In the genomic region with DNA sequence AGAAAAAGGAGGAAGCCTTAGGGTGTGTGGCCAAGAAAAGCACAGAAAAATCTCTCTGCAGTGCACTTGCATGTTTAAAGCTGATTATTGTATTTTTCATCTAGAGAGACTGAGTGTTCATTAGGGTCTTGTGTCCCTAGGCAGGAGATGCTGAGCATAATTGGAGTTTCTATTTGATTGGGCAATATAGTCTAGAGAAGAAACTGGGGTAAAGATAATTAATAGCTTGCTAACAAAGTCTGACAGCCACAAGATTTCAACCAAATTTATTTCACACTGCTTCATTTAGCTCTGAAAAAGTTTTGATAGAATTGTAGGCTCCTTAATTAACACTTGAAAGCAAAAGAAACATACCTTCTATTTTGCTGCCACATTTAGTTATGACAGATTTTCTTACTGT, we compare ENCODE assay signal across 10 cellular contexts. TPM values are rescaled to one million over a fixed set of nuclear protein-coding genes. Genes with fewer than 3 reads are reported as not detected.
DNase-seq lines count a peak whose midpoint lies in the region; ATAC-seq, FAIRE-seq and TF ChIP-seq lines count a peak whose summit lies in the region.
"Had no signal": no experiment of that assay in that cellular context is flagged by ENCODE, and none has a peak within 500 bp of the region (broad histone marks: within the 10 kb centered on the region; RNA-seq: fewer than 3 reads in every experiment).

No MANE protein-coding gene starts in this region.

- no peak for TF ChIP-seq CTCF in Panc1 (IDR thresholded peaks at IDR 0.05)
- TF ChIP-seq CTCF in esophagus squamous epithelium (IDR thresholded peaks at IDR 0.05): no peak
- TF ChIP-seq CTCF in smooth muscle cell (IDR thresholded peaks at IDR 0.05; ENCODE audit: borderline replicate concordance, insufficient read depth, poor library complexity, severe bottlenecking): no peak

- peak overlapping the region; percentile 63 for H3K9ac ChIP-seq in smooth muscle cell (ENCODE audit: low read depth)

- BruUV-seq in Panc1 (replicated peaks; lab: Mats Ljungman, UMichigan): TSS peak; percentile 53

- H3K4me2 ChIP-seq in smooth muscle cell: peak overlapping the region; percentile 83

- no peaks in the 10 kb centered on the region for H3K4me1 ChIP-seq in Panc1 (ENCODE audit: control insufficient read depth, insufficient read depth, low read length)
- H3K4me1 ChIP-seq in esophagus squamous epithelium: peaks cover 0 to 41% (median 0%) of the 10 kb centered on the region in 3 donors
- peaks cover 51% of the 10 kb centered on the region for H3K4me1 ChIP-seq in smooth muscle cell (ENCODE audit: low read depth)

- CTCF ChIA-PET in Panc1 (lab: Charles Lee): no interaction called here

- TF ChIP-seq POLR2A in esophagus squamous epithelium (IDR thresholded peaks at IDR 0.05) (no peak), GM12892 (IDR thresholded peaks at IDR 0.05; ENCODE audit: low read depth, low read length) (no peak)

- H3K9me3 ChIP-seq in Panc1 (ENCODE audit: control insufficient read depth, insufficient read depth, low read depth, low read length): no peaks in the 10 kb centered on the region
- no peaks in the 10 kb centered on the region for H3K9me3 ChIP-seq in esophagus squamous epithelium
- H3K9me3 ChIP-seq in smooth muscle cell (replicated peaks; ENCODE audit: low read depth): no peaks in the 10 kb centered on the region
- H3K9me3 ChIP-seq: mucosa of descending colon had no signal

- intact Hi-C loops in Panc1 (cut with micrococcal nuclease; ENCODE audit: unreplicated experiment): no loop called here
- intact Hi-C loops in esophagus squamous epithelium (cut with DNase I): no loop called here

- peak overlapping the region; percentile 19 for H2AFZ ChIP-seq in smooth muscle cell (ENCODE audit: low read depth)

- ATAC-seq in Panc1 (no peak), HG03095 (IDR thresholded peaks at IDR 0.05; ENCODE audit: unreplicated experiment) (no peak), GM18861 (IDR thresholded peaks at IDR 0.05; ENCODE audit: unreplicated experiment) (no peak)
- ATAC-seq: mucosa of descending colon had no signal

- H3K4me3 ChIP-seq in Panc1 (ENCODE audit: low read depth in 2 of 2, low read length in 2 of 2): no peak overlapping the region
- peak overlapping the region; percentile 1 to 62 (median 52) for H3K4me3 ChIP-seq in esophagus squamous epithelium
- peak overlapping the region; percentile 67 for H3K4me3 ChIP-seq in smooth muscle cell
- H3K4me3 ChIP-seq: mucosa of descending colon had no signal

- in situ Hi-C loops in Panc1 (cut with HindIII; ENCODE audit: low pct_unique_long_range_greater_than_20kb, low sequenced_read_pairs): no loop called here

- no peaks in the 10 kb centered on the region for H4K20me1 ChIP-seq in smooth muscle cell (ENCODE audit: low read depth)

- no peak for FAIRE-seq in GM12892 (lab: Jason Lieb, UNC)

- no peaks in the 10 kb centered on the region for H3F3A ChIP-seq in smooth muscle cell (ENCODE audit: low read depth)

- H3K27ac ChIP-seq in Panc1 (ENCODE audit: low read length) (no peak overlapping the region), esophagus squamous epithelium (peak overlapping the region in 2 of 4 donors; percentile 16 to 19), smooth muscle cell (ENCODE audit: low read depth) (no peak overlapping the region)

- H3K36me3 ChIP-seq in Panc1 (ENCODE audit: control insufficient read depth, insufficient read depth, low read length): no peaks in the 10 kb centered on the region
- H3K36me3 ChIP-seq in esophagus squamous epithelium: no peaks in the 10 kb centered on the region
- no peaks in the 10 kb centered on the region for H3K36me3 ChIP-seq in smooth muscle cell (ENCODE audit: low read depth)

- POLR2A ChIA-PET in Panc1 (lab: Charles Lee): no interaction called here

- DNase-seq in Panc1 (ENCODE audit: low read depth, low spot score) (no peak), esophagus squamous epithelium (lab: John Stamatoyannopoulos, UW) (no peak), midbrain (lab: John Stamatoyannopoulos, UW) (peak; percentile 26), smooth muscle cell (lab: John Stamatoyannopoulos, UW; ENCODE audit: unreplicated experiment) (no peak), GM12892 (ENCODE audit: insufficient read length) (no peak), NCI-H510A (lab: John Stamatoyannopoulos, UW) (no peak)
- DNase-seq: CD4-positive, CD25-positive, alpha-beta regulatory T cell; mucosa of descending colon had no signal

- H3K27me3 ChIP-seq in Panc1 (ENCODE audit: control insufficient read depth, insufficient read depth, low read length): no peaks in the 10 kb centered on the region
- H3K27me3 ChIP-seq in esophagus squamous epithelium: no peaks in the 10 kb centered on the region
- no peaks in the 10 kb centered on the region for H3K27me3 ChIP-seq in smooth muscle cell (ENCODE audit: low read depth)

- peaks cover 50% of the 10 kb centered on the region for H3K79me2 ChIP-seq in smooth muscle cell (ENCODE audit: low read depth)

RNA-seq across cellular contexts. Expression of a gene that starts 2.3 kb away (rescaled TPM):
- total RNA-seq in Panc1 (2021; ENCODE audit: unreplicated experiment) (0.67 TPM), esophagus squamous epithelium (10 to 100 TPM in 1 of 4 donors, 1 to 10 TPM in 3; 1.6 to 11.8 (median 6.4) TPM), smooth muscle cell (24.3 and 24.6 TPM in 2 replicates)
- 0.19 TPM for polyA plus RNA-seq in Panc1 (2012; ENCODE audit: insufficient read length)
- 13.6 and 15.5 TPM in 2 replicates for polyA plus RNA-seq in smooth muscle cell
- polyA plus RNA-seq in GM12892 (2012; ENCODE audit: missing spikeins): not detected
- total RNA-seq: CD4-positive, CD25-positive, alpha-beta regulatory T cell had no signal
- polyA plus RNA-seq: CD4-positive, CD25-positive, alpha-beta regulatory T cell had no signal

Comparison
In these comparisons a context has a peak if more than half of its experiments do, and no peak if none do; other contexts are left out.
1. H3K4me3 ChIP-seq: peak in esophagus squamous epithelium (4 of 4) and smooth muscle cell (single experiment); none in Panc1 (0 of 2).